Comparison of ENCODE assay signal across 8 cellular contexts in the genomic region with DNA sequence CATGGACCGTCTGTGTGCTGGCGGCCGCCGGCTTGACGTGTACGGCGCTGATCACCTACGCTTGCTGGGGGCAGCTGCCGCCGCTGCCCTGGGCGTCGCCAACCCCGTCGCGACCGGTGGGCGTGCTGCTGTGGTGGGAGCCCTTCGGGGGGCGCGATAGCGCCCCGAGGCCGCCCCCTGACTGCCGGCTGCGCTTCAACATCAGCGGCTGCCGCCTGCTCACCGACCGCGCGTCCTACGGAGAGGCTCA. TPM values are rescaled to one million over a fixed set of nuclear protein-coding genes. Genes with fewer than 3 reads are reported as not detected.
DNase-seq lines count a peak whose midpoint lies in the region; ATAC-seq and TF ChIP-seq lines count a peak whose summit lies in the region.

No MANE protein-coding gene starts in this region.

- H3K4me3 ChIP-seq in SJSA1 (peak overlapping the region; percentile 68), gastroesophageal sphincter (peak overlapping the region; percentile 59 to 87), skeletal muscle tissue (ENCODE audit: low read length in 3 of 3) (peak overlapping the region; percentile 54 to 82 (median 80))

- peaks cover 6% of the 10 kb centered on the region; the same call in 1 of the 2 replicates for H3K36me3 ChIP-seq in SJSA1
- no peaks in the 10 kb centered on the region for H3K36me3 ChIP-seq in gastroesophageal sphincter
- H3K36me3 ChIP-seq in skeletal muscle tissue (ENCODE audit: control insufficient read depth in 3 of 3, insufficient read depth in 3 of 3, low read length in 3 of 3) = no peaks in the 10 kb centered on the region

- DNase-seq in AG08396 (ENCODE audit: low spot score) = peak; percentile 39
- no peak for DNase-seq in SJSA1 (ENCODE audit: low read depth in 1 of 2, low spot score in 2 of 2)
- no peak for DNase-seq in iPS-NIHi7 (ENCODE audit: extremely low spot score)
- DNase-seq in cortex of kidney (lab: John Stamatoyannopoulos, UW) = no peak
- no peak for DNase-seq in HuH-7.5 (ENCODE audit: low spot score)

- peak in 2 of 4 experiments; percentile 2 to 24 for TF ChIP-seq CTCF in gastroesophageal sphincter (IDR thresholded peaks at IDR 0.05)

- no peak for TF ChIP-seq EP300 in gastroesophageal sphincter (IDR thresholded peaks at IDR 0.05)

- H3K27ac ChIP-seq in SJSA1 = peak overlapping the region; percentile 92
- peak overlapping the region; percentile 89 to 99 (median 98) for H3K27ac ChIP-seq in gastroesophageal sphincter
- peak overlapping the region; percentile 93 for H3K27ac ChIP-seq in skeletal muscle tissue (ENCODE audit: low read depth, low read length)

- peak overlapping the region; percentile 57 to 87 (median 79) for H3K9ac ChIP-seq in skeletal muscle tissue (ENCODE audit: low read depth in 1 of 3, low read length in 3 of 3)

- TF ChIP-seq POLR2A in gastroesophageal sphincter (IDR thresholded peaks at IDR 0.05) = no peak

- peak; percentile 28 for ATAC-seq in GM21576 (IDR thresholded peaks at IDR 0.05; ENCODE audit: unreplicated experiment)
- peak; percentile 1 for ATAC-seq in gastroesophageal sphincter

- no CpG with 5 or more reads among the region's 32 CpGs for WGBS in gastroesophageal sphincter (ENCODE audit: low coverage in 1 of 2), 2 donors

- H3K27me3 ChIP-seq in SJSA1 (replicated peaks) (no peaks in the 10 kb centered on the region), gastroesophageal sphincter (no peaks in the 10 kb centered on the region), skeletal muscle tissue (ENCODE audit: control insufficient read depth in 3 of 3, insufficient read depth in 3 of 3, low read length in 3 of 3) (no peaks in the 10 kb centered on the region)

- H3K9me3 ChIP-seq in SJSA1 (replicated peaks) (no peaks in the 10 kb centered on the region), gastroesophageal sphincter (no peaks in the 10 kb centered on the region), skeletal muscle tissue (ENCODE audit: control insufficient read depth in 3 of 3, low read length in 3 of 3) (no peaks in the 10 kb centered on the region)

- H3K4me1 ChIP-seq in SJSA1 (replicated peaks) (peaks cover 13% of the 10 kb centered on the region), gastroesophageal sphincter (peaks cover 0 to 62% (median 24%) of the 10 kb centered on the region in 3 donors), skeletal muscle tissue (ENCODE audit: control insufficient read depth in 3 of 3, insufficient read depth in 3 of 3, low read length in 3 of 3) (peaks cover 5 to 16% (median 7%) of the 10 kb centered on the region in 3 donors)

RNA-seq across cellular contexts. Expression of a gene that starts 0.8 kb away (rescaled TPM):
- total RNA-seq in SJSA1 (2014; rRNA removed; shearing (Covaris generic)) = 3.0 and 3.2 TPM in 2 replicates
- total RNA-seq in gastroesophageal sphincter (1 to 10 TPM; 5.2 to 7.8 (median 7.6) TPM), skeletal muscle tissue (6.3 TPM)

RNA-seq across cellular contexts. Expression of a gene that starts 22.7 kb away (rescaled TPM):
- total RNA-seq in SJSA1 (2014; rRNA removed; shearing (Covaris generic)) = 0.05 TPM in 1 of 2 replicates, not detected in the other
- total RNA-seq in gastroesophageal sphincter (1 to 10 TPM; 2.0 to 8.5 (median 6.0) TPM), skeletal muscle tissue (8.9 TPM)

RNA-seq across cellular contexts. Expression of a gene that starts 32.2 kb away (rescaled TPM):
- not detected in 2 replicates for total RNA-seq in SJSA1 (2014; rRNA removed; shearing (Covaris generic))
- total RNA-seq in gastroesophageal sphincter (not detected), skeletal muscle tissue (not detected)

RNA-seq across cellular contexts. Expression of a gene that starts 50.7 kb away (rescaled TPM):
- 7.6 and 12.5 TPM in 2 replicates for total RNA-seq in SJSA1 (2014; rRNA removed; shearing (Covaris generic))
- 10 to 100 TPM; 12.5 to 22.8 (median 16.9) TPM for total RNA-seq in gastroesophageal sphincter
- 5.7 TPM for total RNA-seq in skeletal muscle tissue

RNA-seq across cellular contexts. Expression of a gene that starts 50.9 kb away (rescaled TPM):
- total RNA-seq in SJSA1 (2014; rRNA removed; shearing (Covaris generic)) = 9.6 and 13.4 TPM in 2 replicates
- total RNA-seq in gastroesophageal sphincter (10 to 100 TPM; 13.8 to 15.9 (median 14.5) TPM), skeletal muscle tissue (16.7 TPM)
